In the genomic region with DNA sequence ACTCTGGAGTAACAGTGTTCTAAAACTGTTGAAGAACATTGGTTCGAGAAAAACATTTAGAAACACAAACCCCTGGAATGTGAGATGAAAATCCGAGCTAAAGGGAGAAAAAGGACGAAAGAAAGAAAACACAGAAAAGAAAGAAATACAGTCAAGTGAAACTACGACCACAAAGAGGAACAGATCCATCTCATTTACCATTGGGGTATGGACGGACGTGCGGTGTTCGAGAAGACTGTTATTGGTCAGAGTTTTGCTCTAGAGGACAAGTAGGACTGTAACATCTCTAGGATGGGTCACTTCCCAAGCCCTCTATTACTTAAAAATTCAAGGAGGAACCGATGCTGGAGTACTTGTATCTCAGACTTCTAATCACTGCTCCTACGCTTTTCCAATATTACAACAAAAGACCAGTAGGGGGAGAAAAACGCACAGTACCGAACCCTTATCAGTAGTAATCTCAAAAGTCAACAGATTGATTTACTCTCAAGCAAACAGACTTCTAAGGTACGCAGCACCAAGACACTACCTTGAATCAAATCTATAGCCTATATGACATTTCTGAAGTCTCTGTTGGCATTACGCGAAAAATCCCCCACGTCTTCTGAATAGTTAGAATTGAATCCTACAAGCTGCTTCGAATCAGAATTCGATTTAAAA, we compare ENCODE assay signal across 1 cellular context.
TF ChIP-seq lines count a peak whose summit lies in the region.

No MANE protein-coding gene starts in this region.

TF ChIP-seq in WTC11, 78 proteins besides CTCF, POLR2A, EP300 and RAD21 (continued from another document):
- TF ChIP-seq, protein P1, sequence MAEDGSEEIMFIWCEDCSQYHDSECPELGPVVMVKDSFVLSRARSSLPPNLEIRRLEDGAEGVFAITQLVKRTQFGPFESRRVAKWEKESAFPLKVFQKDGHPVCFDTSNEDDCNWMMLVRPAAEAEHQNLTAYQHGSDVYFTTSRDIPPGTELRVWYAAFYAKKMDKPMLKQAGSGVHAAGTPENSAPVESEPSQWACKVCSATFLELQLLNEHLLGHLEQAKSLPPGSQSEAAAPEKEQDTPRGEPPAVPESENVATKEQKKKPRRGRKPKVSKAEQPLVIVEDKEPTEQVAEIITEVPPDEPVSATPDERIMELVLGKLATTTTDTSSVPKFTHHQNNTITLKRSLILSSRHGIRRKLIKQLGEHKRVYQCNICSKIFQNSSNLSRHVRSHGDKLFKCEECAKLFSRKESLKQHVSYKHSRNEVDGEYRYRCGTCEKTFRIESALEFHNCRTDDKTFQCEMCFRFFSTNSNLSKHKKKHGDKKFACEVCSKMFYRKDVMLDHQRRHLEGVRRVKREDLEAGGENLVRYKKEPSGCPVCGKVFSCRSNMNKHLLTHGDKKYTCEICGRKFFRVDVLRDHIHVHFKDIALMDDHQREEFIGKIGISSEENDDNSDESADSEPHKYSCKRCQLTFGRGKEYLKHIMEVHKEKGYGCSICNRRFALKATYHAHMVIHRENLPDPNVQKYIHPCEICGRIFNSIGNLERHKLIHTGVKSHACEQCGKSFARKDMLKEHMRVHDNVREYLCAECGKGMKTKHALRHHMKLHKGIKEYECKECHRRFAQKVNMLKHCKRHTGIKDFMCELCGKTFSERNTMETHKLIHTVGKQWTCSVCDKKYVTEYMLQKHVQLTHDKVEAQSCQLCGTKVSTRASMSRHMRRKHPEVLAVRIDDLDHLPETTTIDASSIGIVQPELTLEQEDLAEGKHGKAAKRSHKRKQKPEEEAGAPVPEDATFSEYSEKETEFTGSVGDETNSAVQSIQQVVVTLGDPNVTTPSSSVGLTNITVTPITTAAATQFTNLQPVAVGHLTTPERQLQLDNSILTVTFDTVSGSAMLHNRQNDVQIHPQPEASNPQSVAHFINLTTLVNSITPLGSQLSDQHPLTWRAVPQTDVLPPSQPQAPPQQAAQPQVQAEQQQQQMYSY (CRISPR knock-in tag; IDR thresholded peaks at IDR 0.05) = no peak
- no peak for TF ChIP-seq ZMAT4 (CRISPR knock-in tag; IDR thresholded peaks at IDR 0.05)
- no peak for TF ChIP-seq GABPB1 (CRISPR knock-in tag; IDR thresholded peaks at IDR 0.05)
- TF ChIP-seq ZNF121 (CRISPR knock-in tag; IDR thresholded peaks at IDR 0.05) = no peak
- TF ChIP-seq KAT7 (CRISPR knock-in tag; IDR thresholded peaks at IDR 0.05; ENCODE audit: borderline replicate concordance) = no peak
